Comparison of ENCODE assay signal across 8 cellular contexts in genomic region chr3:16247282-16248058, GRCh38. TPM values are rescaled to one million over a fixed set of nuclear protein-coding genes. Genes with fewer than 3 reads are reported as not detected.
A peak's percentile ranks its signal among the peaks of the same experiment; 100 is the strongest.
DNase-seq lines count a peak whose midpoint lies in the region; ATAC-seq and TF ChIP-seq lines count a peak whose summit lies in the region.

No MANE protein-coding gene starts in this region.

- peak overlapping the region; percentile 33 for H3K9ac ChIP-seq in neural cell (ENCODE audit: low read length)

- TF ChIP-seq EP300 in neural cell (conservative IDR thresholded peaks at IDR 0.05; ENCODE audit: poor library complexity, severe bottlenecking) = peak; percentile 24

- peaks cover 22% of the 10 kb centered on the region for H3K27me3 Mint-ChIP-seq in IgD-negative memory B cell

- H3K79me2 ChIP-seq in neural cell (replicated peaks; ENCODE audit: insufficient read depth, low read length) = no peaks in the 10 kb centered on the region

- H3K4me2 ChIP-seq in neural cell (ENCODE audit: low read length) = no peak overlapping the region

- H4K20me1 ChIP-seq in neural cell (ENCODE audit: insufficient read depth) = no peaks in the 10 kb centered on the region

- H3K4me3 Mint-ChIP-seq in IgD-negative memory B cell = peak overlapping the region in 3 of 4 donors; percentile 13 to 61 (median 27)

- peak; percentile 61 for DNase-seq in DMS79 (lab: John Stamatoyannopoulos, UW)
- DNase-seq in OCI-M1 (lab: John Stamatoyannopoulos, UW) = peak; percentile 90
- peak; percentile 72 for DNase-seq in activated T-cell treated with anti-CD3 and anti-CD28 coated beads for 48 hours (ENCODE audit: low read depth)
- DNase-seq in fibroblast of gingiva (ENCODE audit: low read depth) = peak; percentile 72
- DNase-seq in stimulated activated naive CD4-positive, alpha-beta T cell treated with Interleukin-2 at 50 U/mL for 16 hours (lab: John Stamatoyannopoulos, UW) = peak; percentile 69

- no peaks in the 10 kb centered on the region for H3K9me3 Mint-ChIP-seq in IgD-negative memory B cell

- H3K27ac ChIP-seq in neural cell (ENCODE audit: low read length) = peak overlapping the region; percentile 48

- H3K9me3 ChIP-seq in neural cell (ENCODE audit: low read length) = no peaks in the 10 kb centered on the region

- peak overlapping the region in 1 of 3 donors; percentile 28 for H3K27ac Mint-ChIP-seq in IgD-negative memory B cell

- no peaks in the 10 kb centered on the region for H3F3A ChIP-seq in neural cell (ENCODE audit: insufficient read depth, low read length, poor library complexity, severe bottlenecking)

- ATAC-seq in GM21529 (IDR thresholded peaks at IDR 0.05; ENCODE audit: unreplicated experiment) = peak; percentile 81

- peak; percentile 98 for TF ChIP-seq CTCF in neural cell (IDR thresholded peaks at IDR 0.05; ENCODE audit: poor library complexity, severe bottlenecking)

- no peaks in the 10 kb centered on the region for H3K36me3 ChIP-seq in neural cell (ENCODE audit: insufficient read depth, low read length)

- H3K4me1 Mint-ChIP-seq in IgD-negative memory B cell = peaks cover 4 to 14% (median 5%) of the 10 kb centered on the region in 3 donors

- peak overlapping the region; percentile 86 for H2AFZ ChIP-seq in neural cell (ENCODE audit: low read depth, low read length)

- no peaks in the 10 kb centered on the region for H3K27me3 ChIP-seq in neural cell (ENCODE audit: insufficient read depth, low read depth, low read length)

- H3K4me3 ChIP-seq in neural cell (ENCODE audit: low read length) = no peak overlapping the region

- TF ChIP-seq RAD21 in neural cell (conservative IDR thresholded peaks at IDR 0.05) = peak; percentile 96

- no peaks in the 10 kb centered on the region for H3K36me3 Mint-ChIP-seq in IgD-negative memory B cell

- H3K9me2 ChIP-seq in neural cell (ENCODE audit: insufficient read depth, low read length) = no peaks in the 10 kb centered on the region

TF ChIP-seq in neural cell, 6 proteins besides CTCF, POLR2A, EP300 and RAD21:
- TF ChIP-seq MXI1 (conservative IDR thresholded peaks at IDR 0.05; ENCODE audit: poor library complexity, severe bottlenecking) (peak; percentile 23), TAF1 (IDR thresholded peaks at IDR 0.05; ENCODE audit: low read depth) (no peak), SMC3 (conservative IDR thresholded peaks at IDR 0.05; ENCODE audit: poor library complexity) (peak; percentile 98), EZH2 (IDR thresholded peaks at IDR 0.05; ENCODE audit: borderline replicate concordance, insufficient read depth, low read length, poor library complexity, severe bottlenecking) (no peak)

RNA-seq across cellular contexts. Expression of gene DPH3, which starts 17.3 kb away (rescaled TPM):
- polyA plus RNA-seq in IgD-negative memory B cell (22.7 TPM), neural cell (38.5 and 44.4 TPM in 2 replicates)
- 38.2 and 44.1 TPM in 2 replicates for polyA minus RNA-seq in neural cell

RNA-seq across cellular contexts. Expression of gene OXNAD1, which starts 17.5 kb away (rescaled TPM):
- polyA plus RNA-seq in IgD-negative memory B cell = 9.4 TPM
- 11.5 and 16.4 TPM in 2 replicates for polyA plus RNA-seq in neural cell
- 29.8 and 34.3 TPM in 2 replicates for polyA minus RNA-seq in neural cell
